In genomic region chr14:60047976-60048375, GRCh38 we compare ENCODE assay signal across 5 cellular contexts. TPM values are rescaled to one million over a fixed set of nuclear protein-coding genes. Genes with fewer than 3 reads are reported as not detected.
DNase-seq lines count a peak whose midpoint lies in the region; ATAC-seq and TF ChIP-seq lines count a peak whose summit lies in the region.
"Not testable (repeated sequence)": the region's sequence is repeated elsewhere in the genome, so short reads cannot be mapped to it uniquely, and the experiment has no call there.

No MANE protein-coding gene starts in this region.

- H3K27me3 Mint-ChIP-seq in Caco-2 (ENCODE audit: insufficient read depth, unreplicated experiment); activated naive CD8-positive, alpha-beta T cell; naive thymus-derived CD8-positive, alpha-beta T cell: not testable (repeated sequence)
- peaks cover 8 to 44% of the 10 kb centered on the region in 2 donors for H3K27me3 Mint-ChIP-seq in T-cell
- peaks cover 85% of the 10 kb centered on the region for H3K27me3 Mint-ChIP-seq in central memory CD8-positive, alpha-beta T cell

- BruUV-seq in Caco-2 (replicated peaks; lab: Mats Ljungman, UMichigan) = not testable (repeated sequence)

- H3K4me1 Mint-ChIP-seq in Caco-2 (ENCODE audit: low read depth, unreplicated experiment) (peaks cover 19% of the 10 kb centered on the region), T-cell (peaks cover 22 to 45% (median 35%) of the 10 kb centered on the region in 3 donors)
- peaks cover 54% of the 10 kb centered on the region for H3K4me1 Mint-ChIP-seq in activated naive CD8-positive, alpha-beta T cell (ENCODE audit: low read depth)
- not testable (repeated sequence) for H3K4me1 Mint-ChIP-seq in central memory CD8-positive, alpha-beta T cell
- H3K4me1 Mint-ChIP-seq in naive thymus-derived CD8-positive, alpha-beta T cell = peaks cover 31 to 61% (median 51%) of the 10 kb centered on the region in 4 donors

- intact Hi-C loops in Caco-2 (cut with micrococcal nuclease; ENCODE audit: unreplicated experiment) = not testable (repeated sequence)

- peak overlapping the region; percentile 53 for H3K4me3 Mint-ChIP-seq in Caco-2 (ENCODE audit: unreplicated experiment)
- peak overlapping the region in 1 of 3 donors; percentile 8 for H3K4me3 Mint-ChIP-seq in T-cell
- peak overlapping the region; percentile 49 for H3K4me3 Mint-ChIP-seq in activated naive CD8-positive, alpha-beta T cell
- H3K4me3 Mint-ChIP-seq in central memory CD8-positive, alpha-beta T cell = not testable (repeated sequence)
- H3K4me3 Mint-ChIP-seq in naive thymus-derived CD8-positive, alpha-beta T cell = peak overlapping the region; percentile 12 to 64 (median 56)

- not testable (repeated sequence) for H3K36me3 Mint-ChIP-seq in Caco-2 (ENCODE audit: insufficient read depth, unreplicated experiment); T-cell; central memory CD8-positive, alpha-beta T cell (ENCODE audit: insufficient read depth)
- H3K36me3 Mint-ChIP-seq in activated naive CD8-positive, alpha-beta T cell = peaks cover 12% of the 10 kb centered on the region
- peaks cover 0 to 25% (median 20%) of the 10 kb centered on the region in 3 donors for H3K36me3 Mint-ChIP-seq in naive thymus-derived CD8-positive, alpha-beta T cell

- H3K27me3 ChIP-seq in Caco-2 (replicated peaks; ENCODE audit: control insufficient read depth, insufficient read depth, low read length) = not testable (repeated sequence)

- TF ChIP-seq CTCF in Caco-2 (IDR thresholded peaks at IDR 0.05; ENCODE audit: insufficient read depth in 1 of 2, low read depth in 1 of 2, low read length in 1 of 2, severe bottlenecking in 1 of 2, unreplicated experiment in 1 of 2) = not testable (repeated sequence)

- not testable (repeated sequence) for H3K36me3 ChIP-seq in Caco-2 (ENCODE audit: control insufficient read depth, insufficient read depth, low read length)

- POLR2A ChIA-PET in Caco-2 (lab: Charles Lee) = interaction anchor here (0.6 kb wide), 1 partner anchor 201 kb away, joined by 3 read pairs; the partner anchor contains the start of gene PPM1A
- POLR2A ChIA-PET in T-cell (lab: Charles Lee) = not testable (repeated sequence)
- POLR2A ChIA-PET in naive thymus-derived CD8-positive, alpha-beta T cell (lab: Charles Lee) = interaction anchor here (1.0 kb wide), 1 partner anchor 83 kb away, joined by 7 read pairs; no protein-coding TSS in a partner anchor

- ATAC-seq in T-cell (replicated peaks in 1 of 4) = peak in 1 of 4 experiments; percentile 74
- not testable (repeated sequence) for ATAC-seq in central memory CD8-positive, alpha-beta T cell (replicated peaks; ENCODE audit: extremely low read depth, poor library complexity, severe bottlenecking)
- peak; percentile 69 to 80 for ATAC-seq in naive thymus-derived CD8-positive, alpha-beta T cell

- H3K27ac Mint-ChIP-seq in Caco-2 (ENCODE audit: unreplicated experiment) (peak overlapping the region; percentile 61), T-cell (peak overlapping the region; percentile 15 to 50)
- peak overlapping the region; percentile 30 for H3K27ac Mint-ChIP-seq in activated naive CD8-positive, alpha-beta T cell
- peak overlapping the region; percentile 16 for H3K27ac Mint-ChIP-seq in central memory CD8-positive, alpha-beta T cell (ENCODE audit: low read depth)
- H3K27ac Mint-ChIP-seq in naive thymus-derived CD8-positive, alpha-beta T cell = peak overlapping the region; percentile 24 to 87 (median 78)

- peaks cover 32% of the 10 kb centered on the region for H3K4me1 ChIP-seq in Caco-2

- CTCF ChIA-PET in Caco-2 (lab: Charles Lee); T-cell (lab: Charles Lee): not testable (repeated sequence)

- H3K9me3 Mint-ChIP-seq in Caco-2 (ENCODE audit: unreplicated experiment) = peaks cover 51% of the 10 kb centered on the region
- not testable (repeated sequence) for H3K9me3 Mint-ChIP-seq in T-cell; central memory CD8-positive, alpha-beta T cell
- H3K9me3 Mint-ChIP-seq in activated naive CD8-positive, alpha-beta T cell (ENCODE audit: low read depth) = peaks cover 10% of the 10 kb centered on the region
- peaks cover 0 to 39% (median 22%) of the 10 kb centered on the region in 9 donors for H3K9me3 Mint-ChIP-seq in naive thymus-derived CD8-positive, alpha-beta T cell

- not testable (repeated sequence) for H3K9me3 ChIP-seq in Caco-2

- DNase-seq in Caco-2 = peak in 1 of 2 experiments; percentile 23
- not testable (repeated sequence) for DNase-seq in T-cell; central memory CD8-positive, alpha-beta T cell (ENCODE audit: low spot score in 2 of 2)
- DNase-seq in naive thymus-derived CD8-positive, alpha-beta T cell = peak in 3 of 10 donors; percentile 40 to 75 (median 69)

- H3K4me3 ChIP-seq in Caco-2 (ENCODE audit: low read depth, low read length) = not testable (repeated sequence)

RNA-seq across cellular contexts. Expression of gene PCNX4, which starts 43.7 kb away (rescaled TPM):
- 69.4 and 72.7 TPM in 2 replicates for total RNA-seq in Caco-2 (2022)
- total RNA-seq in T-cell = 10 to 100 TPM; 36.4 to 50.4 (median 47.4) TPM
- total RNA-seq in naive thymus-derived CD8-positive, alpha-beta T cell = 10 to 100 TPM; 46.7 to 50.0 TPM
- polyA plus RNA-seq in naive thymus-derived CD8-positive, alpha-beta T cell = 10 to 100 TPM; 16.6 to 20.1 (median 17.6) TPM

Comparison
In these comparisons a context has a peak if more than half of its experiments do, and no peak if none do; other contexts are left out.
1. H3K27ac Mint-ChIP-seq: peak in every context shown above with its lines; median percentile 78 in naive thymus-derived CD8-positive, alpha-beta T cell; 61 in Caco-2; 32 in T-cell; 30 in activated naive CD8-positive, alpha-beta T cell; 16 in central memory CD8-positive, alpha-beta T cell.